12 cellular contexts compared by ENCODE assay signal in genomic region chr1:55052221-55053142, GRCh38. TPM values are rescaled to one million over a fixed set of nuclear protein-coding genes. Genes with fewer than 3 reads are reported as not detected.
"Had no signal": no experiment of that assay in that cellular context is flagged by ENCODE, and none has a peak within 500 bp of the region (broad histone marks: within the 10 kb centered on the region; RNA-seq: fewer than 3 reads in every experiment).

No MANE protein-coding gene starts in this region.

- DNase-seq: endodermal cell; left colon; stimulated activated CD4-positive, alpha-beta T cell treated with anti-CD3 and anti-CD28 coated beads, Interleukin-12 subunit alpha, Interleukin-12 subunit beta, amount 100 ng/mL, for 4 hours; stimulated activated naive CD4-positive, alpha-beta T cell had no signal

- H3K27ac Mint-ChIP-seq: activated naive CD4-positive, alpha-beta T cell treated with anti-CD3 and anti-CD28 coated beads, Interleukin-2, amount 50 U/mL, for 72 hours; activated T-helper 2 cell treated with anti-CD3 and anti-CD28 coated beads, Interferon-gamma antibody, Interleukin-2, Interleukin-4, amounts not matched to agents 10 μg/mL and 5 μg/mL and 100 μg/mL, durations not matched to agents 14 hours and 24 hours and 36 hours; endodermal cell; type B pancreatic cell had no signal

- H3K4me3 Mint-ChIP-seq: endodermal cell, type B pancreatic cell had no signal

- H3K27me3 Mint-ChIP-seq: progenitor cell of endocrine pancreas had no signal

- H3K36me3 Mint-ChIP-seq: activated naive CD4-positive, alpha-beta T cell treated with anti-CD3 and anti-CD28 coated beads, Interleukin-2, amount 50 U/mL, for 72 hours; type B pancreatic cell had no signal

- H3K9me3 Mint-ChIP-seq: activated naive CD4-positive, alpha-beta T cell treated with anti-CD3 and anti-CD28 coated beads, Interleukin-2, amount 50 U/mL, for 72 hours; activated T-helper 2 cell treated with anti-CD3 and anti-CD28 coated beads, Interferon-gamma antibody, Interleukin-2, Interleukin-4, amounts not matched to agents 10 μg/mL and 5 μg/mL and 100 μg/mL, durations not matched to agents 14 hours and 24 hours and 36 hours; endodermal cell; type B pancreatic cell had no signal

- ATAC-seq: activated naive CD4-positive, alpha-beta T cell treated with anti-CD3 and anti-CD28 coated beads, Interleukin-2, amount 50 U/mL, for 72 hours; left colon had no signal

RNA-seq across cellular contexts. Expression of gene PCSK9, which starts 13.1 kb away (rescaled TPM):
- total RNA-seq: activated naive CD4-positive, alpha-beta T cell treated with anti-CD3 and anti-CD28 coated beads, Interleukin-2, amount 50 U/mL, for 72 hours had no signal

RNA-seq across cellular contexts. Expression of gene BSND, which starts 53.7 kb away (rescaled TPM):
- total RNA-seq: activated T-helper 2 cell treated with anti-CD3 and anti-CD28 coated beads, Interferon-gamma antibody, Interleukin-2, Interleukin-4, amounts not matched to agents 10 μg/mL and 5 μg/mL and 100 μg/mL, durations not matched to agents 14 hours and 24 hours and 36 hours; chondrocyte; dermis microvascular lymphatic vessel endothelial cell; left colon; progenitor cell of endocrine pancreas; T-helper 2 cell treated with Interferon-gamma antibody and Interleukin-4, amounts not matched to agents 100 ng/mL and 5 ng/mL, for 36 hours had no signal
- polyA plus RNA-seq: esophagus had no signal
